ENCODE assay signal across 19 cellular contexts in the genomic region with DNA sequence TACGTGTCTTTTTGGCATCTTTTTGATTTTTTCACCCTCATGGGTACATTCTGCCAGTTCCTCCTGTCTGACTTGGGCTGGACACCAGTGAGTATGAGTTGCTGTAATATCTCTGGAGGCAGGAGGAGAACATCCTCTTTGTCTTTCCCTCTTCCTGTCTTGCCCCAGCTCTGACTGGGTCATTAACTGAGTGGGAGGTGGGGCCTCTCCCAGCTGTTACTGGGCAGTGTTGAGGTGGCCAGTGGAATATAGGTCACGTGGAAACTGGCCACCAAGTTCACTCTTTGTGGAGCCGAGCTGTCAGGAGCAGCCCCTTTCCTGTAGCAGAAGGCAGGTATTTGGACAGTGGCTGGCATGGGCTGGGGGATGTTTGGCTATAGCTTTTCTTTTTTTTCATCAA. TPM values are rescaled to one million over a fixed set of nuclear protein-coding genes. Genes with fewer than 3 reads are reported as not detected.
"Had no signal": no experiment of that assay in that cellular context is flagged by ENCODE, and none has a peak within 500 bp of the region (broad histone marks: within the 10 kb centered on the region; RNA-seq: fewer than 3 reads in every experiment).

No MANE protein-coding gene starts in this region.

- H3K4me3 Mint-ChIP-seq: activated CD8-positive, alpha-beta memory T cell treated with anti-CD3 and anti-CD28 coated beads, Interleukin-2, amount 10 ng/mL, durations not matched to agents 7 days and 5 days; stimulated activated naive B cell treated with anti-CD40 and anti-IgM and Interleukin-4, amounts not matched to agents 10 μg/mL and 1 μg/mL and 100 μg/mL, for 72 hours; T-helper 2 cell treated with Interferon-gamma antibody and Interleukin-4, amounts not matched to agents 5 μg/mL and 100 μg/mL, for 36 hours had no signal

- H3K9me3 Mint-ChIP-seq: activated T-cell treated with anti-CD3 and anti-CD28 coated beads, Interleukin-2, amount 50 U/mL, for 24 hours; stimulated activated naive B cell treated with anti-CD40 and anti-IgM and Interleukin-4, amounts not matched to agents 10 μg/mL and 1 μg/mL and 100 μg/mL, for 72 hours; T-helper 2 cell treated with Interferon-gamma antibody and Interleukin-4, amounts not matched to agents 5 μg/mL and 100 μg/mL, for 36 hours had no signal

- H3K36me3 Mint-ChIP-seq: activated CD8-positive, alpha-beta memory T cell treated with anti-CD3 and anti-CD28 coated beads, Interleukin-2, amount 10 ng/mL, durations not matched to agents 7 days and 5 days; stimulated activated naive B cell treated with anti-CD40 and anti-IgM and Interleukin-4, amounts not matched to agents 10 μg/mL and 1 μg/mL and 100 μg/mL, for 72 hours had no signal

- ATAC-seq: activated CD8-positive, alpha-beta memory T cell treated with anti-CD3 and anti-CD28 coated beads, Interleukin-2, amount 10 ng/mL, durations not matched to agents 7 days and 5 days; gastroesophageal sphincter; sciatic nerve; stimulated activated naive B cell treated with anti-CD40 and anti-IgM and Interleukin-4, amounts not matched to agents 10 μg/mL and 1 μg/mL and 100 μg/mL, for 72 hours had no signal

- DNase-seq: activated CD4-positive, alpha-beta T cell treated with anti-CD3 and anti-CD28 coated beads, Interleukin-2, amount 50 U/mL, for 48 hours; activated CD4-positive, CD25-positive, alpha-beta regulatory T cell treated with anti-CD3 and anti-CD28 coated beads, Interleukin-2, amount 50 U/mL, for 72 hours; activated CD8-positive, alpha-beta memory T cell treated with anti-CD3 and anti-CD28 coated beads, Interleukin-2, amount 10 ng/mL, durations not matched to agents 7 days and 5 days; activated gamma-delta T cell; activated T-cell treated with anti-CD3 and anti-CD28 coated beads, Interleukin-2, amount 50 U/mL, for 24 hours; adrenal gland; central memory CD4-positive, alpha-beta T cell; cortex of kidney; effector memory CD4-positive, alpha-beta T cell; left ventricle myocardium inferior; stimulated activated CD4-positive, alpha-beta T cell treated with anti-CD3 and anti-CD28 coated beads, Interleukin-2, amount 100 ng/mL, for 24 hours; stimulated activated naive B cell treated with anti-CD40 and anti-IgM and Interleukin-4, amounts not matched to agents 10 μg/mL and 1 μg/mL and 100 μg/mL, for 72 hours; transverse colon had no signal

- H3K27ac Mint-ChIP-seq: activated CD8-positive, alpha-beta memory T cell treated with anti-CD3 and anti-CD28 coated beads, Interleukin-2, amount 10 ng/mL, durations not matched to agents 7 days and 5 days; activated T-cell treated with anti-CD3 and anti-CD28 coated beads, Interleukin-2, amount 50 U/mL, for 24 hours; stimulated activated naive B cell treated with anti-CD40 and anti-IgM and Interleukin-4, amounts not matched to agents 10 μg/mL and 1 μg/mL and 100 μg/mL, for 72 hours; T-helper 2 cell treated with Interferon-gamma antibody and Interleukin-4, amounts not matched to agents 5 μg/mL and 100 μg/mL, for 36 hours had no signal

RNA-seq across cellular contexts. Expression of a gene that starts 57.8 kb away (rescaled TPM):
- total RNA-seq: left ventricle myocardium inferior, mesenteric fat pad, posterior vena cava, sciatic nerve, subcutaneous adipose tissue had no signal
